In the genomic region with DNA sequence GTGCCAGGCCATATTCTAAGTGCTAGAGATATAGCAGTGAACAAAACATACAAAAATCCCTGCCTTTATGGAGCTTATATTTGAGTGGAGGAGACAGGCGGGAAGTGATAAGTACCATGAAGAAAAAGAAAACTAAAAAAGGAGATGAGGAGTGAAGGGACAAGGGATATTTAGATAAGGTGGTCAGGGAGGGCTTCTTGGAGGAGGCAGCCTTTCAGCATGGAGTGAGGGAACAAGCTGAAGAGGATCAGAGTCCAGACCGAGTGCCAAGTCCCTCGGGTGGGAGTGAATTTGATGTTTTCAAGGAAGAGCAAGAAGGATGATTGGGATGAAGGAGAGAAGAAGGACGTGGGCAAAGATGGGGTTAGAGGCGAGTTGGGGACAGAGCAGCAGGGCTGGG, we compare ENCODE assay signal across 16 cellular contexts.
"Had no signal": no experiment of that assay in that cellular context is flagged by ENCODE, and none has a peak within 500 bp of the region (broad histone marks: within the 10 kb centered on the region; RNA-seq: fewer than 3 reads in every experiment).

No MANE protein-coding gene starts in this region.

- H3K4me3 Mint-ChIP-seq: naive B cell; nephron; stimulated activated memory B cell treated with anti-CD40 and anti-IgM and Interleukin-4, amounts not matched to agents 10 μg/mL and 1 μg/mL and 100 μg/mL, for 72 hours; stimulated activated naive CD8-positive, alpha-beta T cell treated with anti-CD3 and anti-CD28 coated beads, Interleukin-15, Interleukin-2, amounts not matched to agents 100 ng/mL and 50 ng/mL, for 24 hours had no signal

- H3K79me2 ChIP-seq: hepatocyte had no signal

- H3K4me2 ChIP-seq: hepatocyte had no signal

- H3K27ac Mint-ChIP-seq: nephron; stimulated activated memory B cell treated with anti-CD40 and anti-IgM and Interleukin-4, amounts not matched to agents 10 μg/mL and 1 μg/mL and 100 μg/mL, for 72 hours; stimulated activated naive CD8-positive, alpha-beta T cell treated with anti-CD3 and anti-CD28 coated beads, Interleukin-15, Interleukin-2, amounts not matched to agents 100 ng/mL and 50 ng/mL, for 24 hours had no signal

- H3K9ac ChIP-seq: parathyroid adenoma had no signal

- H3K4me3 ChIP-seq: hepatocyte, left ventricle myocardium inferior, lower lobe of right lung, prostate gland, right lobe of liver, tibial artery had no signal

- H3K4me1 Mint-ChIP-seq: nephron had no signal

- H3K9me3 ChIP-seq: left ventricle myocardium inferior, lower lobe of right lung, prostate gland, right lobe of liver, tibial artery had no signal

- ATAC-seq: foreskin keratinocyte; left cardiac atrium; stimulated activated memory B cell treated with anti-CD40 and anti-IgM and Interleukin-4, amounts not matched to agents 10 μg/mL and 1 μg/mL and 100 μg/mL, for 72 hours had no signal

- H2AFZ ChIP-seq: hepatocyte, parathyroid adenoma had no signal

- H3K36me3 ChIP-seq: left ventricle myocardium inferior, lower lobe of right lung, prostate gland, right lobe of liver, tibial artery had no signal

- DNase-seq: effector memory CD4-positive, alpha-beta T cell; foreskin keratinocyte; kidney; left cardiac atrium; left ventricle myocardium inferior; lower lobe of right lung; naive B cell; right lobe of liver; tibial artery had no signal

- H3K27ac ChIP-seq: epithelial cell of prostate, hepatocyte, left ventricle myocardium inferior, lower lobe of right lung, parathyroid adenoma, right lobe of liver, tibial artery had no signal

- H3K9me3 Mint-ChIP-seq: nephron; stimulated activated memory B cell treated with anti-CD40 and anti-IgM and Interleukin-4, amounts not matched to agents 10 μg/mL and 1 μg/mL and 100 μg/mL, for 72 hours; stimulated activated naive CD8-positive, alpha-beta T cell treated with anti-CD3 and anti-CD28 coated beads, Interleukin-15, Interleukin-2, amounts not matched to agents 100 ng/mL and 50 ng/mL, for 24 hours had no signal

- H3K27me3 ChIP-seq: foreskin keratinocyte, right lobe of liver had no signal

- H3K4me1 ChIP-seq: parathyroid adenoma, prostate gland, right lobe of liver had no signal

- H3K36me3 Mint-ChIP-seq: stimulated activated memory B cell treated with anti-CD40 and anti-IgM and Interleukin-4, amounts not matched to agents 10 μg/mL and 1 μg/mL and 100 μg/mL, for 72 hours had no signal

- FAIRE-seq: kidney had no signal
